In genomic region chr3:111692593-111693552, GRCh38 we compare ENCODE assay signal across 13 cellular contexts. TPM values are rescaled to one million over a fixed set of nuclear protein-coding genes. Genes with fewer than 3 reads are reported as not detected.
DNase-seq lines count a peak whose midpoint lies in the region; ATAC-seq and TF ChIP-seq lines count a peak whose summit lies in the region.
"Had no signal": no experiment of that assay in that cellular context is flagged by ENCODE, and none has a peak within 500 bp of the region (broad histone marks: within the 10 kb centered on the region; RNA-seq: fewer than 3 reads in every experiment).

No MANE protein-coding gene starts in this region.

- peak; percentile 60 for ATAC-seq in GM18867 (IDR thresholded peaks at IDR 0.05; ENCODE audit: unreplicated experiment)
- peak; percentile 33 for ATAC-seq in GM21576 (IDR thresholded peaks at IDR 0.05; ENCODE audit: unreplicated experiment)
- ATAC-seq in HG03442 (IDR thresholded peaks at IDR 0.05; ENCODE audit: unreplicated experiment): peak; percentile 34
- ATAC-seq in omental fat pad (ENCODE audit: low FRiP score): no peak

- no peak overlapping the region for H3K27ac ChIP-seq in uterus
- H3K27ac ChIP-seq: skin epidermis, tibial artery had no signal

- H3K9me3 ChIP-seq in HAP-1: no peaks in the 10 kb centered on the region
- no peaks in the 10 kb centered on the region for H3K9me3 ChIP-seq in uterus
- H3K9me3 ChIP-seq: tibial artery had no signal

- intact Hi-C loops in uterus (cut with DNase I; ENCODE audit: low total_unique reads): no loop called here

- no peaks in the 10 kb centered on the region for H3K27me3 ChIP-seq in HAP-1 (ENCODE audit: low read depth)
- H3K27me3 ChIP-seq in uterus: no peaks in the 10 kb centered on the region
- H3K27me3 ChIP-seq: tibial artery had no signal

- DNase-seq in myocyte (ENCODE audit: low read depth) (peak; percentile 77), HAP-1 (ENCODE audit: low spot score in 2 of 2) (no peak), uterus (no peak), omental fat pad (ENCODE audit: low spot score) (no peak)
- DNase-seq in activated CD8-positive, alpha-beta memory T cell treated with anti-CD3 and anti-CD28 coated beads, Interleukin-2, amount 50 U/mL, for 4 hours: no peak
- DNase-seq: Calu3, NCI-H1417 treated with DMSO at 0.1 percent for 48 hours, SIG-M5, tibial artery had no signal

- TF ChIP-seq CTCF in uterus (IDR thresholded peaks at IDR 0.05) (no peak), omental fat pad (IDR thresholded peaks at IDR 0.05) (no peak)

- TF ChIP-seq POLR2A in uterus (IDR thresholded peaks at IDR 0.05): no peak

- peaks cover 3% of the 10 kb centered on the region for H3K4me1 ChIP-seq in HAP-1
- H3K4me1 ChIP-seq in uterus: no peaks in the 10 kb centered on the region
- H3K4me1 ChIP-seq: tibial artery had no signal

- H3K36me3 ChIP-seq in HAP-1 (replicated peaks) (no peaks in the 10 kb centered on the region), uterus (no peaks in the 10 kb centered on the region)
- H3K36me3 ChIP-seq: tibial artery had no signal

- in situ Hi-C loops in HAP-1 (cut with MboI; ENCODE audit: low sequenced_read_pairs): no loop called here

- no peak overlapping the region for H3K4me3 ChIP-seq in HAP-1
- H3K4me3 ChIP-seq in uterus: no peak overlapping the region
- H3K4me3 ChIP-seq: skin epidermis, tibial artery had no signal

RNA-seq across cellular contexts. Expression of gene PLCXD2, which starts 18.4 kb away (rescaled TPM):
- total RNA-seq in myocyte (1.3 TPM in 2 replicates), uterus (1 to 10 TPM in 2 of 4 donors, under 1 TPM in 2; under 0.01 to 1.0 (median 0.65) TPM), omental fat pad (under 1 TPM; 0.48 to 0.63 (median 0.56) TPM)
- polyA plus RNA-seq in myocyte (2012): 0.74 TPM
